18 cellular contexts compared by ENCODE assay signal in the genomic region with DNA sequence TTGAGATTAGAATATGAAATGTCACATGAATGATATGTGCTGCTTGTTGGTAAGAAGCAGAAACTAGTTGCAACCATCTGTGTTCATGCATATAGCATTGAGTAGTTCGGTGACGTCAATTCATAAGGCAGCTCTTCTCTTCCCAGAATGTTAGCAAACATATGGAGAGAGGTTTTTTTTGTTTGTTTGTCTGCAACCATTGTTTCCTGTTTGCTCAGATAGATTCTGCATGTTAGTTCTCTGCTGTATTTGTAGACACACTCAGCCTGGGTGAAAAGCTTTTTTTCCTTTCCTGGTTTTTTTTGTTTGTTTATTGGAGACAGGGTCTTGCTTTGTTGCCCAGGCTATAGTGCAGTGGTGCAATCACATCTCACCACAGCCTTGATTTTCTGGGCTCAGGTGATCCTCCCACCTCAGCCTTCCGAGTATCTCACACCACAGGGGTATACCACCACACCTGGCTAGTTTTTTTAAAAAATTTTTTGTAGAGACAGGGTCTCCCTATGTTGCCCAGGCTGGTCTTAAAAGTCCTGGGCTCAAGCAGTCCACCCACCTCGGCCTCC. TPM values are rescaled to one million over a fixed set of nuclear protein-coding genes. Genes with fewer than 3 reads are reported as not detected.
DNase-seq lines count a peak whose midpoint lies in the region; ATAC-seq and TF ChIP-seq lines count a peak whose summit lies in the region.
"Had no signal": no experiment of that assay in that cellular context is flagged by ENCODE, and none has a peak within 500 bp of the region (broad histone marks: within the 10 kb centered on the region; RNA-seq: fewer than 3 reads in every experiment).

No MANE protein-coding gene starts in this region.

- no peak overlapping the region for H3K9ac ChIP-seq in mesenchymal stem cell (ENCODE audit: low read length)

- no peak overlapping the region for H3K4me2 ChIP-seq in mesenchymal stem cell (ENCODE audit: low read length, poor library complexity, severe bottlenecking)
- H3K4me2 ChIP-seq: PC-9 had no signal

- DNase-seq in DMS153 (lab: John Stamatoyannopoulos, UW) (peak; percentile 86), DMS153 treated with DMSO at 0.1 percent for 48 hours (lab: John Stamatoyannopoulos, UW; ENCODE audit: unreplicated experiment) (no peak), DMS53 treated with DMSO at 0.1 percent for 48 hours (lab: John Stamatoyannopoulos, UW; ENCODE audit: unreplicated experiment) (peak; percentile 100), NCI-H2029 treated with DMSO at 0.1 percent for 48 hours (lab: John Stamatoyannopoulos, UW) (peak; percentile 52), mesenchymal stem cell (no peak), hepatic stellate cell (ENCODE audit: low spot score) (no peak), spleen (no peak)
- DNase-seq: CD4-positive, alpha-beta T cell; DND-41; MG63; NCI-H1092 treated with DMSO at 0.1 percent for 48 hours; NCI-H2171; NCI-H748 treated with DMSO at 0.1 percent for 48 hours; PC-9; SJCRH30 had no signal

- H3K14ac ChIP-seq in mesenchymal stem cell (ENCODE audit: low read length in 2 of 2), result no peak overlapping the region

- peaks cover 15% of the 10 kb centered on the region for H3K79me1 ChIP-seq in mesenchymal stem cell (replicated peaks; ENCODE audit: low read length, poor library complexity, severe bottlenecking)

- H3K36me3 ChIP-seq in mesenchymal stem cell (ENCODE audit: control insufficient read depth in 1 of 2, insufficient read depth in 2 of 2, low read depth in 1 of 2, low read length in 2 of 2) (peaks cover 22 to 96% of the 10 kb centered on the region in 2 experiments), spleen (peaks cover 0 to 100% (median 93%) of the 10 kb centered on the region in 6 donors)

- no peak overlapping the region for H2BK12ac ChIP-seq in mesenchymal stem cell (ENCODE audit: low read length in 2 of 2)

- no peak overlapping the region for H4K91ac ChIP-seq in mesenchymal stem cell (ENCODE audit: low read length)

- H3K9me3 ChIP-seq in mesenchymal stem cell (ENCODE audit: control insufficient read depth, low read length), result no peaks in the 10 kb centered on the region
- H3K9me3 ChIP-seq in spleen, result no peaks in the 10 kb centered on the region
- H3K9me3 ChIP-seq: HAP-1, MG63, SJCRH30 had no signal

- TF ChIP-seq CTCF in spleen (IDR thresholded peaks at IDR 0.05 in 8 of 11, conservative IDR thresholded peaks at IDR 0.05 in 3 of 11), result no peak

- no peak overlapping the region for H4K8ac ChIP-seq in mesenchymal stem cell (ENCODE audit: low read length)

- no peak for TF ChIP-seq POLR2A in spleen (IDR thresholded peaks at IDR 0.05)

- H2BK15ac ChIP-seq in mesenchymal stem cell (ENCODE audit: low read depth, poor library complexity, severe bottlenecking), result no peak overlapping the region

- no peak for ATAC-seq in HG02798 (IDR thresholded peaks at IDR 0.05; ENCODE audit: poor library complexity, unreplicated experiment)

- no peak overlapping the region for H3K4ac ChIP-seq in mesenchymal stem cell (ENCODE audit: low read depth in 1 of 2, low read length in 2 of 2)

- no peak overlapping the region for H2AFZ ChIP-seq in mesenchymal stem cell (ENCODE audit: low read depth, low read length)
- H2AFZ ChIP-seq: PC-9 had no signal

- peak overlapping the region; percentile 34 for H2BK120ac ChIP-seq in mesenchymal stem cell (ENCODE audit: low read depth, low read length)

- H3K18ac ChIP-seq in mesenchymal stem cell (ENCODE audit: low read depth in 1 of 2, low read length in 2 of 2), result no peak overlapping the region

- no peak overlapping the region for H2AK5ac ChIP-seq in mesenchymal stem cell (ENCODE audit: low read length, severe bottlenecking)

- no peak overlapping the region for H3K23ac ChIP-seq in mesenchymal stem cell (ENCODE audit: low read length in 2 of 2)

- H3K4me1 ChIP-seq in mesenchymal stem cell (ENCODE audit: control insufficient read depth, insufficient read depth, low read depth, low read length) (peaks cover 6% of the 10 kb centered on the region), spleen (peaks cover 0 to 48% (median 9%) of the 10 kb centered on the region in 6 donors)
- H3K4me1 ChIP-seq: HAP-1 had no signal

- intact Hi-C loops in spleen (cut with DNase I; ENCODE audit: low total_unique reads), result no loop called here

- H3K4me3 ChIP-seq in mesenchymal stem cell (ENCODE audit: insufficient read depth in 1 of 2, low read depth in 1 of 2, low read length in 2 of 2) (no peak overlapping the region), spleen (no peak overlapping the region)
- H3K4me3 ChIP-seq: HAP-1, MG63, PC-9, SJCRH30 had no signal

- H3K27me3 ChIP-seq in mesenchymal stem cell (ENCODE audit: control insufficient read depth in 1 of 2, insufficient read depth in 1 of 2, low read length in 2 of 2), result no peaks in the 10 kb centered on the region
- no peaks in the 10 kb centered on the region for H3K27me3 ChIP-seq in spleen (replicated peaks in 1 of 7)
- H3K27me3 ChIP-seq: MG63, SJCRH30 had no signal

- H2BK5ac ChIP-seq in mesenchymal stem cell (ENCODE audit: low read depth, low read length, poor library complexity, severe bottlenecking), result no peak overlapping the region

- H3K27ac ChIP-seq in mesenchymal stem cell (ENCODE audit: low read length, poor library complexity, severe bottlenecking) (no peak overlapping the region), spleen (peak overlapping the region in 1 of 8 donors; percentile 7)
- H3K27ac ChIP-seq: 22Rv1, PC-9, SJCRH30 had no signal

- 95% methylated on average over 3 of the region's 4 CpGs for WGBS in mesenchymal stem cell
- WGBS in spleen, 5 donors, result 92 to 97% (median 96%) methylated on average over 4 of the region's 4 CpGs

RNA-seq across cellular contexts. Expression of a gene that starts 16.7 kb away (rescaled TPM):
- 72.2 TPM for polyA plus RNA-seq in mesenchymal stem cell (2013, experiment 1 of 2)
- 74.8 TPM for polyA plus RNA-seq in mesenchymal stem cell (2013, experiment 2 of 2)
- 100 to 1,000 TPM; 356 to 641 (median 467) TPM for total RNA-seq in spleen
- polyA plus RNA-seq in spleen, result 10 to 100 TPM; 54.7 to 92.3 (median 86.3) TPM

Comparison
In these comparisons a context has a peak if more than half of its experiments do, and no peak if none do; other contexts are left out.
1. DNase-seq: peak in DMS153 (single experiment), DMS53 treated with DMSO at 0.1 percent for 48 hours (single experiment) and NCI-H2029 treated with DMSO at 0.1 percent for 48 hours (single experiment); none in DMS153 treated with DMSO at 0.1 percent for 48 hours (single experiment), mesenchymal stem cell (single experiment), hepatic stellate cell (single experiment) and spleen (single experiment).